In genomic region chr3:110016235-110016634, GRCh38 we compare ENCODE assay signal across 24 cellular contexts.
DNase-seq lines count a peak whose midpoint lies in the region; ATAC-seq and TF ChIP-seq lines count a peak whose summit lies in the region.
"Had no signal": no experiment of that assay in that cellular context is flagged by ENCODE, and none has a peak within 500 bp of the region (broad histone marks: within the 10 kb centered on the region; RNA-seq: fewer than 3 reads in every experiment).

No MANE protein-coding gene starts in this region.

- ATAC-seq in HG03521 (IDR thresholded peaks at IDR 0.05; ENCODE audit: unreplicated experiment): no peak
- ATAC-seq: left colon had no signal

- no peaks in the 10 kb centered on the region for H3K36me3 ChIP-seq in ACC112 (ENCODE audit: insufficient read depth, low read length)
- H3K36me3 ChIP-seq in HUES64 (ENCODE audit: insufficient read depth, low read length): no peaks in the 10 kb centered on the region
- H3K36me3 ChIP-seq in neural progenitor cell: no peaks in the 10 kb centered on the region
- H3K36me3 ChIP-seq: upper lobe of left lung had no signal

- no peaks in the 10 kb centered on the region for H4K20me1 ChIP-seq in neural progenitor cell (ENCODE audit: low read depth)

- DNase-seq in dermis microvascular lymphatic vessel endothelial cell (ENCODE audit: low read depth in 2 of 2): peak; percentile 73 to 74
- DNase-seq in neural progenitor cell (ENCODE audit: low spot score): no peak
- no peak for DNase-seq in NCI-H1417 treated with DMSO at 0.1 percent for 48 hours (lab: John Stamatoyannopoulos, UW)
- DNase-seq in activated gamma-delta T cell (lab: John Stamatoyannopoulos, UW): no peak
- no peak for DNase-seq in NCI-H748 (lab: John Stamatoyannopoulos, UW; ENCODE audit: unreplicated experiment)
- DNase-seq: ACHN; activated CD4-positive, alpha-beta memory T cell treated with anti-CD3 and anti-CD28 coated beads, Interleukin-2, amount 10 ng/mL, durations not matched to agents 7 days and 5 days; activated naive CD8-positive, alpha-beta T cell treated with anti-CD3 and anti-CD28 coated beads, Interleukin-2, amount 10 ng/mL, durations not matched to agents 7 days and 5 days; activated T-cell treated with anti-CD3 and anti-CD28 coated beads, Interleukin-2, amount 50 U/mL, for 4 hours; caudate nucleus; DMS53; endodermal cell; HCEC 1CT; left colon; NCI-H1694 treated with DMSO at 0.1 percent for 48 hours; NCI-H345; NK-92 treated with Interleukin-12 subunit alpha and Interleukin-12 subunit beta, amount 100 ng/mL, for 24 hours; stimulated activated naive CD4-positive, alpha-beta T cell treated with Interleukin-2 at 50 U/mL for 16 hours; T-helper 1 cell had no signal

- H3K4me1 ChIP-seq in ACC112 (ENCODE audit: control insufficient read depth, insufficient read depth, low read length, unreplicated experiment): no peaks in the 10 kb centered on the region
- H3K4me1 ChIP-seq in HUES64 (ENCODE audit: insufficient read depth, low read length): peaks cover 32% of the 10 kb centered on the region
- H3K4me1 ChIP-seq in neural progenitor cell: peaks cover 5% of the 10 kb centered on the region
- H3K4me1 ChIP-seq: upper lobe of left lung had no signal

- H3K9ac ChIP-seq in HUES64 (ENCODE audit: low read depth, low read length) (no peak overlapping the region), neural progenitor cell (no peak overlapping the region)

- no peaks in the 10 kb centered on the region for H3K9me3 ChIP-seq in HUES64 (ENCODE audit: insufficient read depth, low read depth, low read length)
- H3K9me3 ChIP-seq in neural progenitor cell (ENCODE audit: low read depth): no peaks in the 10 kb centered on the region
- H3K9me3 ChIP-seq: upper lobe of left lung had no signal

- H3K27ac ChIP-seq in ACC112 (ENCODE audit: low read depth, low read length) (no peak overlapping the region), HUES64 (ENCODE audit: low read depth, low read length) (peak overlapping the region; percentile 15; the same call in 1 of the 2 replicates), neural progenitor cell (no peak overlapping the region)
- H3K27ac ChIP-seq: upper lobe of left lung, VCaP had no signal

- H3K79me2 ChIP-seq in ACC112 (ENCODE audit: control insufficient read depth, insufficient read depth, low read length, unreplicated experiment): no peaks in the 10 kb centered on the region
- no peaks in the 10 kb centered on the region for H3K79me2 ChIP-seq in neural progenitor cell (ENCODE audit: low read depth)

- no peaks in the 10 kb centered on the region for H3K27me3 Mint-ChIP-seq in neural progenitor cell (ENCODE audit: insufficient read depth, low read depth)
- H3K27me3 Mint-ChIP-seq: activated CD4-positive, alpha-beta memory T cell treated with anti-CD3 and anti-CD28 coated beads, Interleukin-2, amount 10 ng/mL, durations not matched to agents 7 days and 5 days; activated naive CD8-positive, alpha-beta T cell treated with anti-CD3 and anti-CD28 coated beads, Interleukin-2, amount 10 ng/mL, durations not matched to agents 7 days and 5 days had no signal

- TF ChIP-seq CTCF in neural progenitor cell (IDR thresholded peaks at IDR 0.05): no peak

- H3K27me3 ChIP-seq in ACC112 (ENCODE audit: insufficient read depth, low read length) (no peaks in the 10 kb centered on the region), HUES64 (ENCODE audit: insufficient read depth, low read length) (no peaks in the 10 kb centered on the region), neural progenitor cell (no peaks in the 10 kb centered on the region)
- H3K27me3 ChIP-seq: upper lobe of left lung had no signal

- no peaks in the 10 kb centered on the region for H3K9me3 Mint-ChIP-seq in neural progenitor cell
- H3K9me3 Mint-ChIP-seq: activated CD4-positive, alpha-beta memory T cell treated with anti-CD3 and anti-CD28 coated beads, Interleukin-2, amount 10 ng/mL, durations not matched to agents 7 days and 5 days had no signal

- H3K4me3 ChIP-seq in ACC112 (ENCODE audit: low read depth, low read length): peak overlapping the region; percentile 49
- H3K4me3 ChIP-seq in HUES64 (ENCODE audit: low read length): no peak overlapping the region
- no peak overlapping the region for H3K4me3 ChIP-seq in neural progenitor cell
- H3K4me3 ChIP-seq: upper lobe of left lung had no signal

- H2AFZ ChIP-seq in ACC112 (ENCODE audit: low read length, unreplicated experiment): peak overlapping the region; percentile 53
- H2AFZ ChIP-seq in neural progenitor cell (replicated peaks): peak overlapping the region; percentile 40

- no peak overlapping the region for H3K4me2 ChIP-seq in neural progenitor cell

- no peak overlapping the region for H3K4me3 Mint-ChIP-seq in neural progenitor cell
- H3K4me3 Mint-ChIP-seq: activated CD4-positive, alpha-beta memory T cell treated with anti-CD3 and anti-CD28 coated beads, Interleukin-2, amount 10 ng/mL, durations not matched to agents 7 days and 5 days; activated naive CD8-positive, alpha-beta T cell treated with anti-CD3 and anti-CD28 coated beads, Interleukin-2, amount 10 ng/mL, durations not matched to agents 7 days and 5 days; activated T-cell treated with anti-CD3 and anti-CD28 coated beads, Interleukin-2, amount 50 U/mL, for 4 hours; endodermal cell had no signal

- no peak overlapping the region for H3K27ac Mint-ChIP-seq in neural progenitor cell
- H3K27ac Mint-ChIP-seq: activated CD4-positive, alpha-beta memory T cell treated with anti-CD3 and anti-CD28 coated beads, Interleukin-2, amount 10 ng/mL, durations not matched to agents 7 days and 5 days; activated naive CD8-positive, alpha-beta T cell treated with anti-CD3 and anti-CD28 coated beads, Interleukin-2, amount 10 ng/mL, durations not matched to agents 7 days and 5 days; endodermal cell had no signal

- H3K36me3 Mint-ChIP-seq in neural progenitor cell: no peaks in the 10 kb centered on the region
- H3K36me3 Mint-ChIP-seq: activated naive CD8-positive, alpha-beta T cell treated with anti-CD3 and anti-CD28 coated beads, Interleukin-2, amount 10 ng/mL, durations not matched to agents 7 days and 5 days had no signal

- peaks cover 5% of the 10 kb centered on the region for H3K4me1 Mint-ChIP-seq in neural progenitor cell
- H3K4me1 Mint-ChIP-seq: endodermal cell had no signal

- no peaks in the 10 kb centered on the region for H3F3A ChIP-seq in neural progenitor cell (ENCODE audit: low read depth)

- WGBS in HUES64: 80% methylated on average over 2 of the region's 2 CpGs

Comparison
In these comparisons a context has a peak if more than half of its experiments do, and no peak if none do; other contexts are left out.
1. DNase-seq: peak in dermis microvascular lymphatic vessel endothelial cell (2 of 2); none in neural progenitor cell (single experiment), NCI-H1417 treated with DMSO at 0.1 percent for 48 hours (single experiment), activated gamma-delta T cell (single experiment) and NCI-H748 (single experiment).